16 cellular contexts compared by ENCODE assay signal in the genomic region with DNA sequence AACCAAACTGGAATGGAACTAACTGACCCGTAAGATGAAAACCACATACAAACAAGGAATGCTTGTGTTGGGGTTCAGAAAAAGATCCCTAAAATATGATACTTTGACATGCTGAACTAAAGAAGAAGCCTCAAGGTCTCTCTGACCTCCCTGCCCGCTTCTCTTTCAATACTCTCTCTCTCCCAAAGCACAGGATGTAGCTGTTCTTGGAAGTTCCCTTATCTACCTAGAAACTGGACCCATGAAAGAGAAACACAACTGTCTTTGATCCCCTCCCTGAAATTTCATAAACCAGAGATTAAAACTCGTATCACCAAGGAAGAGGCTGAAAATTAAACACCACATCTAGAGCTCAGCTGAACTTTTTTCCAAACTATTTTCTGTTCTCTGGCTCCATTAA.
DNase-seq lines count a peak whose midpoint lies in the region; ATAC-seq and TF ChIP-seq lines count a peak whose summit lies in the region.
"Had no signal": no experiment of that assay in that cellular context is flagged by ENCODE, and none has a peak within 500 bp of the region (broad histone marks: within the 10 kb centered on the region; RNA-seq: fewer than 3 reads in every experiment).

No MANE protein-coding gene starts in this region.

- no peaks in the 10 kb centered on the region for H3K79me1 ChIP-seq in IMR-90 (ENCODE audit: low read depth in 1 of 2, low read length in 2 of 2)

- no peak overlapping the region for H3K4ac ChIP-seq in IMR-90 (ENCODE audit: low read depth, low read length)

- POLR2A ChIA-PET in activated CD8-positive, alpha-beta T cell treated with anti-CD3 and anti-CD28 coated beads, Interleukin-2, amount 10 ng/mL, durations not matched to agents 7 days and 5 days (lab: Charles Lee): no interaction called here
- POLR2A ChIA-PET in activated CD8-positive, alpha-beta T cell treated with anti-CD3 and anti-CD28 coated beads for 36 hours (lab: Charles Lee): no interaction called here
- POLR2A ChIA-PET in IMR-90 (lab: Charles Lee; ENCODE audit: unreplicated experiment): no interaction called here

- no peak overlapping the region for H2BK5ac ChIP-seq in IMR-90 (ENCODE audit: low read depth, low read length, poor library complexity, severe bottlenecking)

- peaks cover under 1% of the 10 kb centered on the region for H3K4me1 ChIP-seq in IMR-90 (ENCODE audit: control insufficient read depth, insufficient read depth, low read length)

- H3K27ac Mint-ChIP-seq in activated CD8-positive, alpha-beta T cell treated with anti-CD3 and anti-CD28 coated beads, Interleukin-2, amount 10 ng/mL, durations not matched to agents 7 days and 5 days: peak overlapping the region; percentile 87
- H3K27ac Mint-ChIP-seq in activated CD8-positive, alpha-beta T cell treated with anti-CD3 and anti-CD28 coated beads for 36 hours: no peak overlapping the region
- H3K27ac Mint-ChIP-seq in activated T-helper 2 cell treated with anti-CD3 and anti-CD28 coated beads, Interferon-gamma antibody, Interleukin-2, Interleukin-4, amounts not matched to agents 10 μg/mL and 5 μg/mL and 100 μg/mL, durations not matched to agents 14 hours and 24 hours and 36 hours: peak overlapping the region; percentile 15
- H3K27ac Mint-ChIP-seq in nephron progenitor cell: peak overlapping the region; percentile 45

- H3K9me1 ChIP-seq in IMR-90 (ENCODE audit: insufficient read depth, low read length): no peaks in the 10 kb centered on the region

- dilution Hi-C loops in IMR-90 (cut with HindIII; ENCODE audit: low sequenced_read_pairs, unreplicated experiment): no loop called here

- H3K23ac ChIP-seq in IMR-90 (ENCODE audit: low read depth, low read length): no peak overlapping the region

- no peak overlapping the region for H3K56ac ChIP-seq in IMR-90 (ENCODE audit: extremely low read depth, insufficient read depth, low read length)

- H3K9me3 ChIP-seq in IMR-90 (ENCODE audit: control insufficient read depth, insufficient read depth, low read length): no peaks in the 10 kb centered on the region

- no peaks in the 10 kb centered on the region for H4K20me1 ChIP-seq in IMR-90 (ENCODE audit: insufficient read depth, low read length)

- H2AK5ac ChIP-seq in IMR-90 (ENCODE audit: low read depth, low read length): no peak overlapping the region

- no peak overlapping the region for H2AFZ ChIP-seq in IMR-90 (replicated peaks; ENCODE audit: low read length, poor library complexity)

- 67% methylated on average over 1 of the region's 3 CpGs; no CpG with 5 or more reads in 1 of the 2 experiments for WGBS in IMR-90 (ENCODE audit: extremely low coverage in 2 of 2, insufficient read length in 1 of 2), 2 experiments

- no peak for TF ChIP-seq CTCF in activated CD8-positive, alpha-beta T cell treated with anti-CD3 and anti-CD28 coated beads for 36 hours (IDR thresholded peaks at IDR 0.05)
- no peak for TF ChIP-seq CTCF in IMR-90 (conservative IDR thresholded peaks at IDR 0.05; ENCODE audit: low read depth, low read length)
- TF ChIP-seq CTCF in nephron progenitor cell (IDR thresholded peaks at IDR 0.05): no peak

- no peak overlapping the region for H3K4me2 ChIP-seq in IMR-90 (ENCODE audit: low read depth, low read length)

- H3K27me3 Mint-ChIP-seq in activated CD8-positive, alpha-beta T cell treated with anti-CD3 and anti-CD28 coated beads, Interleukin-2, amount 10 ng/mL, durations not matched to agents 7 days and 5 days (ENCODE audit: low read depth): no peaks in the 10 kb centered on the region
- H3K27me3 Mint-ChIP-seq in activated CD8-positive, alpha-beta T cell treated with anti-CD3 and anti-CD28 coated beads for 36 hours: no peaks in the 10 kb centered on the region
- no peaks in the 10 kb centered on the region for H3K27me3 Mint-ChIP-seq in activated T-helper 2 cell treated with anti-CD3 and anti-CD28 coated beads, Interferon-gamma antibody, Interleukin-2, Interleukin-4, amounts not matched to agents 10 μg/mL and 5 μg/mL and 100 μg/mL, durations not matched to agents 14 hours and 24 hours and 36 hours (ENCODE audit: low read depth)
- H3K27me3 Mint-ChIP-seq in nephron progenitor cell (ENCODE audit: low read depth, poor library complexity): peaks cover 4% of the 10 kb centered on the region

- peaks cover 11% of the 10 kb centered on the region for H3K9me3 Mint-ChIP-seq in activated CD8-positive, alpha-beta T cell treated with anti-CD3 and anti-CD28 coated beads, Interleukin-2, amount 10 ng/mL, durations not matched to agents 7 days and 5 days (ENCODE audit: insufficient read depth)
- H3K9me3 Mint-ChIP-seq in activated CD8-positive, alpha-beta T cell treated with anti-CD3 and anti-CD28 coated beads for 36 hours: peaks cover 10% of the 10 kb centered on the region
- H3K9me3 Mint-ChIP-seq in activated T-helper 2 cell treated with anti-CD3 and anti-CD28 coated beads, Interferon-gamma antibody, Interleukin-2, Interleukin-4, amounts not matched to agents 10 μg/mL and 5 μg/mL and 100 μg/mL, durations not matched to agents 14 hours and 24 hours and 36 hours: peaks cover 17% of the 10 kb centered on the region
- no peaks in the 10 kb centered on the region for H3K9me3 Mint-ChIP-seq in nephron progenitor cell

- no peak overlapping the region for H2AK9ac ChIP-seq in IMR-90 (replicated peaks; ENCODE audit: low read depth, low read length, poor library complexity)

- 0 out of 3 replicates have a peak overlapping the region, but pooled peaks have one; percentile 38 for H2BK15ac ChIP-seq in IMR-90 (ENCODE audit: low read depth, low read length)

- no peak overlapping the region for H2BK20ac ChIP-seq in IMR-90 (ENCODE audit: low read depth, low read length)

- TF ChIP-seq RAD21 in IMR-90 (IDR thresholded peaks at IDR 0.05; ENCODE audit: low read length): no peak

- H3K36me3 Mint-ChIP-seq in activated CD8-positive, alpha-beta T cell treated with anti-CD3 and anti-CD28 coated beads, Interleukin-2, amount 10 ng/mL, durations not matched to agents 7 days and 5 days (ENCODE audit: low read depth): peaks cover 49% of the 10 kb centered on the region
- H3K36me3 Mint-ChIP-seq in activated CD8-positive, alpha-beta T cell treated with anti-CD3 and anti-CD28 coated beads for 36 hours (ENCODE audit: low read depth): peaks cover 14% of the 10 kb centered on the region
- H3K36me3 Mint-ChIP-seq in activated T-helper 2 cell treated with anti-CD3 and anti-CD28 coated beads, Interferon-gamma antibody, Interleukin-2, Interleukin-4, amounts not matched to agents 10 μg/mL and 5 μg/mL and 100 μg/mL, durations not matched to agents 14 hours and 24 hours and 36 hours (ENCODE audit: low read depth): peaks cover 41% of the 10 kb centered on the region
- H3K36me3 Mint-ChIP-seq in nephron progenitor cell (ENCODE audit: low read depth): peaks cover 26% of the 10 kb centered on the region

- H4K91ac ChIP-seq in IMR-90 (ENCODE audit: insufficient read depth, low read depth, low read length): no peak overlapping the region; the same call in 1 of the 2 replicates

- H4K8ac ChIP-seq in IMR-90 (ENCODE audit: low read depth in 2 of 2, low read length in 2 of 2): no peak overlapping the region

- BruUV-seq in IMR-90 (replicated peaks; lab: Mats Ljungman, UMichigan): no TSS peak

- peaks cover 60% of the 10 kb centered on the region for H3K4me1 Mint-ChIP-seq in activated CD8-positive, alpha-beta T cell treated with anti-CD3 and anti-CD28 coated beads, Interleukin-2, amount 10 ng/mL, durations not matched to agents 7 days and 5 days (ENCODE audit: low read depth)
- H3K4me1 Mint-ChIP-seq in activated CD8-positive, alpha-beta T cell treated with anti-CD3 and anti-CD28 coated beads for 36 hours (ENCODE audit: low read depth): peaks cover 11% of the 10 kb centered on the region
- H3K4me1 Mint-ChIP-seq in activated T-helper 2 cell treated with anti-CD3 and anti-CD28 coated beads, Interferon-gamma antibody, Interleukin-2, Interleukin-4, amounts not matched to agents 10 μg/mL and 5 μg/mL and 100 μg/mL, durations not matched to agents 14 hours and 24 hours and 36 hours (ENCODE audit: low read depth): peaks cover 25% of the 10 kb centered on the region
- H3K4me1 Mint-ChIP-seq in nephron progenitor cell: no peaks in the 10 kb centered on the region

- H4K5ac ChIP-seq in IMR-90 (ENCODE audit: low read depth, low read length): no peak overlapping the region

- peak; percentile 54 for ATAC-seq in activated CD8-positive, alpha-beta T cell treated with anti-CD3 and anti-CD28 coated beads, Interleukin-2, amount 10 ng/mL, durations not matched to agents 7 days and 5 days
- ATAC-seq in activated CD8-positive, alpha-beta T cell treated with anti-CD3 and anti-CD28 coated beads for 36 hours: no peak
- no peak for ATAC-seq in IMR-90 (ENCODE audit: low read depth)
- no peak for ATAC-seq in GM18867 (IDR thresholded peaks at IDR 0.05; ENCODE audit: unreplicated experiment)
- ATAC-seq in GM19035 (IDR thresholded peaks at IDR 0.05; ENCODE audit: unreplicated experiment): no peak
- ATAC-seq: Panc1 had no signal

- no peak overlapping the region for H3K27ac ChIP-seq in IMR-90 (ENCODE audit: insufficient read depth, low read length)
- H3K27ac ChIP-seq: C4-2B had no signal

- CTCF ChIA-PET in activated CD8-positive, alpha-beta T cell treated with anti-CD3 and anti-CD28 coated beads, Interleukin-2, amount 10 ng/mL, durations not matched to agents 7 days and 5 days (lab: Charles Lee): interaction anchor here (0.6 to 1.0 kb wide), 2 partner anchors 79 to 104 kb away, joined by 3 read pairs; no protein-coding TSS in a partner anchor
- CTCF ChIA-PET in activated CD8-positive, alpha-beta T cell treated with anti-CD3 and anti-CD28 coated beads for 36 hours (lab: Charles Lee): interaction anchor here (0.7 to 0.8 kb wide), 2 partner anchors 9 to 190 kb away, joined by 3 to 5 read pairs; no protein-coding TSS in a partner anchor
- CTCF ChIA-PET in IMR-90 (lab: Yijun Ruan, JAX): no interaction called here

- in situ Hi-C loops in IMR-90 (cut with MboI; ENCODE audit: low sequenced_read_pairs): no loop called here

- TF ChIP-seq POLR2A in IMR-90 (IDR thresholded peaks at IDR 0.05; ENCODE audit: low read depth, low read length): no peak

- no peak overlapping the region for H3K9ac ChIP-seq in IMR-90 (ENCODE audit: low read depth, low read length)

- no peak overlapping the region for H3K4me3 ChIP-seq in IMR-90 (ENCODE audit: insufficient read depth, low read depth, low read length)

- no peak overlapping the region for H3K18ac ChIP-seq in IMR-90 (ENCODE audit: low read depth, low read length)

- H3K14ac ChIP-seq in IMR-90 (replicated peaks; ENCODE audit: low read depth, low read length): no peak overlapping the region

- peak overlapping the region; percentile 53 for H3K4me3 Mint-ChIP-seq in activated CD8-positive, alpha-beta T cell treated with anti-CD3 and anti-CD28 coated beads, Interleukin-2, amount 10 ng/mL, durations not matched to agents 7 days and 5 days
- H3K4me3 Mint-ChIP-seq in activated CD8-positive, alpha-beta T cell treated with anti-CD3 and anti-CD28 coated beads for 36 hours: no peak overlapping the region
- no peak overlapping the region for H3K4me3 Mint-ChIP-seq in activated T-helper 2 cell treated with anti-CD3 and anti-CD28 coated beads, Interferon-gamma antibody, Interleukin-2, Interleukin-4, amounts not matched to agents 10 μg/mL and 5 μg/mL and 100 μg/mL, durations not matched to agents 14 hours and 24 hours and 36 hours (ENCODE audit: low read depth)
- H3K4me3 Mint-ChIP-seq in nephron progenitor cell: no peak overlapping the region

- no peaks in the 10 kb centered on the region for H3K27me3 ChIP-seq in IMR-90 (ENCODE audit: control insufficient read depth, insufficient read depth, low read length)

- intact Hi-C loops in activated CD8-positive, alpha-beta T cell treated with anti-CD3 and anti-CD28 coated beads for 36 hours (cut with micrococcal nuclease): no loop called here
- intact Hi-C loops in IMR-90 (cut with micrococcal nuclease): no loop called here
- intact Hi-C loops in activated T-helper 2 cell treated with anti-CD3 and anti-CD28 coated beads, Interferon-gamma antibody, Interleukin-2, Interleukin-4, amounts not matched to agents 10 μg/mL and 5 μg/mL and 100 μg/mL, durations not matched to agents 14 hours and 24 hours and 36 hours (cut with micrococcal nuclease): no loop called here

- no peak overlapping the region for H2BK120ac ChIP-seq in IMR-90 (ENCODE audit: low read depth, low read length)

- peak; percentile 28 for DNase-seq in activated CD8-positive, alpha-beta T cell treated with anti-CD3 and anti-CD28 coated beads, Interleukin-2, amount 10 ng/mL, durations not matched to agents 7 days and 5 days
- DNase-seq in activated CD8-positive, alpha-beta T cell treated with anti-CD3 and anti-CD28 coated beads for 36 hours: no peak
- no peak for DNase-seq in IMR-90
- no peak for DNase-seq in activated T-helper 2 cell treated with anti-CD3 and anti-CD28 coated beads, Interferon-gamma antibody, Interleukin-2, Interleukin-4, amounts not matched to agents 10 μg/mL and 5 μg/mL and 100 μg/mL, durations not matched to agents 14 hours and 24 hours and 36 hours (ENCODE audit: low spot score)
- no peak for DNase-seq in nephron progenitor cell
- DNase-seq: DMS153, EL, NCI-H1105 treated with DMSO at 0.1 percent for 48 hours, NCI-H1694 treated with DMSO at 0.1 percent for 48 hours, NCI-H2107, NCI-H226, NCI-H524 treated with DMSO at 0.1 percent for 48 hours had no signal

- no peaks in the 10 kb centered on the region for H3K36me3 ChIP-seq in IMR-90 (ENCODE audit: control insufficient read depth, insufficient read depth, low read length)
